1 cellular context compared by ENCODE assay signal in the genomic region with DNA sequence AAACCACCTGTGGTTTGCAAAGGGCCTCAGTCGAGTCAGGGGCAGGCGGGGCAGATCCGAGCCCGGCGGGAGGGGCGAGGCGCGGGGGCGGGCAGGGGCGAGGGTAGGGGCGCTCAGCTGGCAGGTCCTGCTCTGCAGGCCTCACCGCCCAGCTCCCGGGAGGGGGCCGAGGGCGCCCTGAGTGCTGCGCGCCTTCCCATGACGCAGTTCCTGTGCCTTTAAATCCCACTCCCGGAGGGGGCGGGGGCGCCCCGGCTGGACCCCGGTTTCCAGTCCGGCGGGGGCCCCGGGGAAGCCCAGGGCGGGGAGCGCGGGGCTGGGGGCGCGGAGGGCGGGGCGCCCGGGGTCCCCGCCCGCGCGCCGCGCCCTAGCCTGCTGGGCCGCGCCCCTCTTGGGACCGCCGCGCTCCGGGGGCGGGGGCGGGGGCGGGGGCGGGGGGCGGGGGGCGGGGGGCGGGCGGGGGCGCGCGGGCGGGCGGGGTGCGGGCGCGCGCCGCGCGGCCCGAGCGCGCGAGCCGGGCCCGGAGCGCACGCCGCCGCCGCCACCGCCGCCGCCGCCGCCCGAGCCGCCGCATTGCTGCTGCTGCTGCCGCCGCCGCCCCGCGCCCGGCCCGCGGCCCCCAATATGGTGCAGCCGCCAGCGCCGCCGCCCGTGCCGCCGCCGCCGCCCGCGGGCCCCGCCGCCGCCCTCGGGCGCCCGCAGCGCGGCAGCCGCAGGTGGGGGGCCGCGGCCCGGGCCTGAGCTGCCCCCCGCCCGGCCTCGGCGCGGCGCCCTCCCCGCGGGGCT.
TF ChIP-seq lines count a peak whose summit lies in the region.

TSS of gene JPH3 (plus strand) at position 504 of the 786 bp plus-strand sequence. CDS start 639 bp downstream, outside the sequence.

TF ChIP-seq in HepG2, 621 proteins besides CTCF, POLR2A, EP300 and RAD21 (continued from another document):
- TF ChIP-seq ZNF609 (CRISPR knock-in tag; IDR thresholded peaks at IDR 0.05; ENCODE audit: borderline replicate concordance) (no peak), YEATS4 (CRISPR knock-in tag; IDR thresholded peaks at IDR 0.05; ENCODE audit: borderline replicate concordance) (no peak), PCBP2 (optimal IDR thresholded peaks at IDR 0.05; ENCODE audit: low read depth, low read length, poor library complexity, severe bottlenecking) (no peak), TCF7L2 (IDR thresholded peaks at IDR 0.05; ENCODE audit: low read depth, low read length) (no peak), ATF5 (CRISPR knock-in tag; IDR thresholded peaks at IDR 0.05; ENCODE audit: low read depth) (no peak), HNF4A (CRISPR knock-in tag; IDR thresholded peaks at IDR 0.05) (no peak), AKNA (CRISPR knock-in tag; IDR thresholded peaks at IDR 0.05; ENCODE audit: borderline replicate concordance) (no peak), RELA (CRISPR knock-in tag; IDR thresholded peaks at IDR 0.05) (no peak), ZSCAN21 (CRISPR knock-in tag; IDR thresholded peaks at IDR 0.05; ENCODE audit: borderline replicate concordance) (no peak)
- TF ChIP-seq, protein P1, sequence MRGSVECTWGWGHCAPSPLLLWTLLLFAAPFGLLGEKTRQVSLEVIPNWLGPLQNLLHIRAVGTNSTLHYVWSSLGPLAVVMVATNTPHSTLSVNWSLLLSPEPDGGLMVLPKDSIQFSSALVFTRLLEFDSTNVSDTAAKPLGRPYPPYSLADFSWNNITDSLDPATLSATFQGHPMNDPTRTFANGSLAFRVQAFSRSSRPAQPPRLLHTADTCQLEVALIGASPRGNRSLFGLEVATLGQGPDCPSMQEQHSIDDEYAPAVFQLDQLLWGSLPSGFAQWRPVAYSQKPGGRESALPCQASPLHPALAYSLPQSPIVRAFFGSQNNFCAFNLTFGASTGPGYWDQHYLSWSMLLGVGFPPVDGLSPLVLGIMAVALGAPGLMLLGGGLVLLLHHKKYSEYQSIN (CRISPR knock-in tag; IDR thresholded peaks at IDR 0.05; ENCODE audit: borderline replicate concordance), result no peak
- TF ChIP-seq, protein P2, sequence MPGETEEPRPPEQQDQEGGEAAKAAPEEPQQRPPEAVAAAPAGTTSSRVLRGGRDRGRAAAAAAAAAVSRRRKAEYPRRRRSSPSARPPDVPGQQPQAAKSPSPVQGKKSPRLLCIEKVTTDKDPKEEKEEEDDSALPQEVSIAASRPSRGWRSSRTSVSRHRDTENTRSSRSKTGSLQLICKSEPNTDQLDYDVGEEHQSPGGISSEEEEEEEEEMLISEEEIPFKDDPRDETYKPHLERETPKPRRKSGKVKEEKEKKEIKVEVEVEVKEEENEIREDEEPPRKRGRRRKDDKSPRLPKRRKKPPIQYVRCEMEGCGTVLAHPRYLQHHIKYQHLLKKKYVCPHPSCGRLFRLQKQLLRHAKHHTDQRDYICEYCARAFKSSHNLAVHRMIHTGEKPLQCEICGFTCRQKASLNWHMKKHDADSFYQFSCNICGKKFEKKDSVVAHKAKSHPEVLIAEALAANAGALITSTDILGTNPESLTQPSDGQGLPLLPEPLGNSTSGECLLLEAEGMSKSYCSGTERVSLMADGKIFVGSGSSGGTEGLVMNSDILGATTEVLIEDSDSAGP (CRISPR knock-in tag; IDR thresholded peaks at IDR 0.05; ENCODE audit: borderline replicate concordance), result no peak
- TF ChIP-seq, protein P3, sequence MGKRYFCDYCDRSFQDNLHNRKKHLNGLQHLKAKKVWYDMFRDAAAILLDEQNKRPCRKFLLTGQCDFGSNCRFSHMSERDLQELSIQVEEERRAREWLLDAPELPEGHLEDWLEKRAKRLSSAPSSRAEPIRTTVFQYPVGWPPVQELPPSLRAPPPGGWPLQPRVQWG (CRISPR knock-in tag; IDR thresholded peaks at IDR 0.05; ENCODE audit: borderline replicate concordance, low read depth), result no peak
- TF ChIP-seq, protein P4, sequence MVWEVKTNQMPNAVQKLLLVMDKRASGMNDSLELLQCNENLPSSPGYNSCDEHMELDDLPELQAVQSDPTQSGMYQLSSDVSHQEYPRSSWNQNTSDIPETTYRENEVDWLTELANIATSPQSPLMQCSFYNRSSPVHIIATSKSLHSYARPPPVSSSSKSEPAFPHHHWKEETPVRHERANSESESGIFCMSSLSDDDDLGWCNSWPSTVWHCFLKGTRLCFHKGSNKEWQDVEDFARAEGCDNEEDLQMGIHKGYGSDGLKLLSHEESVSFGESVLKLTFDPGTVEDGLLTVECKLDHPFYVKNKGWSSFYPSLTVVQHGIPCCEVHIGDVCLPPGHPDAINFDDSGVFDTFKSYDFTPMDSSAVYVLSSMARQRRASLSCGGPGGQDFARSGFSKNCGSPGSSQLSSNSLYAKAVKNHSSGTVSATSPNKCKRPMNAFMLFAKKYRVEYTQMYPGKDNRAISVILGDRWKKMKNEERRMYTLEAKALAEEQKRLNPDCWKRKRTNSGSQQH (CRISPR knock-in tag; IDR thresholded peaks at IDR 0.05; ENCODE audit: low read depth), result no peak
